16 cellular contexts compared by ENCODE assay signal in the genomic region with DNA sequence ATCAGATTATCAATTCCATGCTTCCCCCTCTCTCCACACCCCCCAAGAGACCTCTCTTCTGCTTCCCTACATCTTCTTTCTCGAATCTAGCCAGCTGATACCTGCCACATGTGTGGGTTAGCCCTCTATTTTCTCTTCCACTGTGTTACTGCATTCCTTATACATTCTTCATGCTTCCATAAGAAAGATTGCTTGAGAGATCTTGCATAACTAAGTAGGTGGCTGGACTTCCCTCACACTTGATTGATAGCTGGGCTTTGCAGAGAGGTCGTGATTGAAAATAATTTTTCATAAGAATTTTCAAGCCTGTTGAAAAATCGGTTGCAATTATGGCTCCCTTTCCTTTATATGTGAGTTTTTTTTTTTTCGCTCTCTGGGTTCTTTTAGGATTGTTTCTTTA.
"Had no signal": no experiment of that assay in that cellular context is flagged by ENCODE, and none has a peak within 500 bp of the region (broad histone marks: within the 10 kb centered on the region; RNA-seq: fewer than 3 reads in every experiment).

No MANE protein-coding gene starts in this region.

- H3K9me3 Mint-ChIP-seq: activated CD4-positive, alpha-beta T cell treated with anti-CD3 and anti-CD28 coated beads, Interleukin-2, amount 10 ng/mL, durations not matched to agents 7 days and 5 days; activated T-cell treated with anti-CD3 and anti-CD28 coated beads, Interleukin-2, amount 50 U/mL, for 4 hours; effector memory CD8-positive, alpha-beta T cell; T-helper 1 cell treated with Interleukin-12 subunit alpha and Interleukin-12 subunit beta and Interleukin-4 antibody, amounts not matched to agents 30 μg/mL and 1 μg/mL, for 36 hours had no signal

- DNase-seq: activated CD4-positive, alpha-beta T cell treated with anti-CD3 and anti-CD28 coated beads, Interleukin-2, amount 10 ng/mL, durations not matched to agents 7 days and 5 days; activated CD8-positive, alpha-beta memory T cell treated with anti-CD3 and anti-CD28 coated beads, Interleukin-2, amount 50 U/mL, for 4 hours; activated CD8-positive, alpha-beta T cell treated with anti-CD3 and anti-CD28 coated beads, Interleukin-2, amount 10 ng/mL, durations not matched to agents 7 days and 5 days; activated naive CD4-positive, alpha-beta T cell treated with anti-CD3 and anti-CD28 coated beads for 36 hours; activated T-cell treated with anti-CD3 and anti-CD28 coated beads, Interleukin-2, amount 50 U/mL, for 4 hours; dermis blood vessel endothelial cell; effector memory CD8-positive, alpha-beta T cell; foreskin fibroblast; left ventricle myocardium superior; ovary; stimulated activated naive B cell treated with anti-CD40 and anti-IgM and Interleukin-4, amounts not matched to agents 10 μg/mL and 1 μg/mL and 100 μg/mL, for 72 hours had no signal

- H3K4me3 ChIP-seq: ascending aorta, hepatocyte, ovary had no signal

- H3K9me3 ChIP-seq: ascending aorta, ovary had no signal

- H3K4me3 Mint-ChIP-seq: activated CD4-positive, alpha-beta T cell treated with anti-CD3 and anti-CD28 coated beads, Interleukin-2, amount 10 ng/mL, durations not matched to agents 7 days and 5 days; activated CD8-positive, alpha-beta T cell treated with anti-CD3 and anti-CD28 coated beads, Interleukin-2, amount 10 ng/mL, durations not matched to agents 7 days and 5 days; activated naive CD4-positive, alpha-beta T cell treated with anti-CD3 and anti-CD28 coated beads for 36 hours; memory B cell; stimulated activated naive B cell treated with anti-CD40 and anti-IgM and Interleukin-4, amounts not matched to agents 10 μg/mL and 1 μg/mL and 100 μg/mL, for 72 hours; T-helper 1 cell treated with Interleukin-12 subunit alpha and Interleukin-12 subunit beta and Interleukin-4 antibody, amounts not matched to agents 30 μg/mL and 1 μg/mL, for 36 hours had no signal

- H3K79me2 ChIP-seq: hepatocyte had no signal

- H3K27me3 Mint-ChIP-seq: activated CD4-positive, alpha-beta T cell treated with anti-CD3 and anti-CD28 coated beads, Interleukin-2, amount 10 ng/mL, durations not matched to agents 7 days and 5 days; effector memory CD8-positive, alpha-beta T cell; naive thymus-derived CD8-positive, alpha-beta T cell had no signal

- H3K4me1 ChIP-seq: ascending aorta had no signal

- H3K36me3 Mint-ChIP-seq: naive thymus-derived CD8-positive, alpha-beta T cell; stimulated activated naive B cell treated with anti-CD40 and anti-IgM and Interleukin-4, amounts not matched to agents 10 μg/mL and 1 μg/mL and 100 μg/mL, for 72 hours had no signal

- H3K27me3 ChIP-seq: ascending aorta, hepatocyte, ovary had no signal

- H3K36me3 ChIP-seq: ascending aorta, ovary had no signal

- H3K27ac ChIP-seq: ascending aorta, hepatocyte, ovary had no signal

- H3K27ac Mint-ChIP-seq: activated CD8-positive, alpha-beta T cell treated with anti-CD3 and anti-CD28 coated beads, Interleukin-2, amount 10 ng/mL, durations not matched to agents 7 days and 5 days; activated naive CD4-positive, alpha-beta T cell treated with anti-CD3 and anti-CD28 coated beads for 36 hours; memory B cell; stimulated activated naive B cell treated with anti-CD40 and anti-IgM and Interleukin-4, amounts not matched to agents 10 μg/mL and 1 μg/mL and 100 μg/mL, for 72 hours; T-helper 1 cell treated with Interleukin-12 subunit alpha and Interleukin-12 subunit beta and Interleukin-4 antibody, amounts not matched to agents 30 μg/mL and 1 μg/mL, for 36 hours had no signal

- H3K4me2 ChIP-seq: hepatocyte had no signal

- H2AFZ ChIP-seq: hepatocyte had no signal

- H3K4me1 Mint-ChIP-seq: memory B cell had no signal
